ENCODE assay signal across 8 cellular contexts in genomic region chr2:64260817-64261216, GRCh38.
DNase-seq lines count a peak whose midpoint lies in the region; ATAC-seq and TF ChIP-seq lines count a peak whose summit lies in the region.

No MANE protein-coding gene starts in this region.

- no peak for TF ChIP-seq EP300 in transverse colon (IDR thresholded peaks at IDR 0.05; ENCODE audit: low read depth)

- H3K4me2 ChIP-seq in DOHH2 (ENCODE audit: low read length): peak overlapping the region; percentile 68

- no peaks in the 10 kb centered on the region for H3K9me2 ChIP-seq in DOHH2 (replicated peaks; ENCODE audit: control insufficient read depth, low read length)

- peak overlapping the region; percentile 94 for H3K27ac Mint-ChIP-seq in activated T-cell treated with anti-CD3 and anti-CD28 coated beads, Interleukin-2, amount 50 U/mL, for 72 hours

- H4K20me1 ChIP-seq in DOHH2 (ENCODE audit: control insufficient read depth, insufficient read depth, low read depth, low read length): no peaks in the 10 kb centered on the region

- no peaks in the 10 kb centered on the region for H3K79me2 ChIP-seq in DOHH2 (ENCODE audit: control insufficient read depth, low read length)

- peaks cover 9% of the 10 kb centered on the region for H3K4me1 Mint-ChIP-seq in activated T-cell treated with anti-CD3 and anti-CD28 coated beads, Interleukin-2, amount 50 U/mL, for 72 hours (ENCODE audit: low read depth)

- TF ChIP-seq CTCF in DOHH2 (IDR thresholded peaks at IDR 0.05; ENCODE audit: low read depth, low read length, poor library complexity, severe bottlenecking) (no peak), left lung (IDR thresholded peaks at IDR 0.05) (no peak), transverse colon (IDR thresholded peaks at IDR 0.05) (no peak)

- peak; percentile 94 for ATAC-seq in GM19463 (IDR thresholded peaks at IDR 0.05; ENCODE audit: unreplicated experiment)
- ATAC-seq in HG03457 (IDR thresholded peaks at IDR 0.05; ENCODE audit: unreplicated experiment): peak; percentile 90
- peak; percentile 41 to 55 for ATAC-seq in activated T-cell treated with anti-CD3 and anti-CD28 coated beads, Interleukin-2, amount 50 U/mL, for 72 hours (replicated peaks in 1 of 2)
- peak; percentile 77 for ATAC-seq in left lung

- no peaks in the 10 kb centered on the region for H3K27me3 ChIP-seq in DOHH2 (ENCODE audit: control insufficient read depth, low read length)
- no peaks in the 10 kb centered on the region for H3K27me3 ChIP-seq in left lung
- H3K27me3 ChIP-seq in transverse colon: no peaks in the 10 kb centered on the region

- intact Hi-C loops in left lung (cut with DNase I) (no loop called here), transverse colon (cut with DNase I; ENCODE audit: low total_unique reads) (no loop called here)

- no peaks in the 10 kb centered on the region for H3K9me3 Mint-ChIP-seq in activated T-cell treated with anti-CD3 and anti-CD28 coated beads, Interleukin-2, amount 50 U/mL, for 72 hours

- no peak for TF ChIP-seq POLR2A in transverse colon (IDR thresholded peaks at IDR 0.05)

- 60 to 66% methylated on average over 5 to 9 of the region's 9 CpGs for WGBS in transverse colon (ENCODE audit: low coverage in 1 of 2), 2 donors

- H3K36me3 Mint-ChIP-seq in activated T-cell treated with anti-CD3 and anti-CD28 coated beads, Interleukin-2, amount 50 U/mL, for 72 hours (ENCODE audit: insufficient read depth in 2 of 2): no peaks in the 10 kb centered on the region

- peak; percentile 8 to 9 for DNase-seq in activated T-cell treated with anti-CD3 and anti-CD28 coated beads, Interleukin-2, amount 50 U/mL, for 72 hours
- DNase-seq in left lung (peak; percentile 80 to 81), transverse colon (peak; percentile 71), NCI-H1436 treated with DMSO at 0.1 percent for 48 hours (lab: John Stamatoyannopoulos, UW) (no peak)
- no peak for DNase-seq in central memory CD4-positive, alpha-beta T cell

- H3K4me1 ChIP-seq in DOHH2 (ENCODE audit: control insufficient read depth, low read length) (peaks cover 54% of the 10 kb centered on the region), left lung (peaks cover 5 to 56% of the 10 kb centered on the region in 2 donors), transverse colon (peaks cover 0 to 2% (median under 1%) of the 10 kb centered on the region in 4 donors)

- H3K36me3 ChIP-seq in DOHH2 (ENCODE audit: control insufficient read depth, low read length) (no peaks in the 10 kb centered on the region), left lung (no peaks in the 10 kb centered on the region), transverse colon (no peaks in the 10 kb centered on the region)

- H3K27ac ChIP-seq in DOHH2 (ENCODE audit: low read depth, low read length) (peak overlapping the region; percentile 90), left lung (peak overlapping the region; percentile 72 to 90), transverse colon (peak overlapping the region; percentile 43 to 64 (median 53))

- H3K4me3 ChIP-seq in DOHH2 (ENCODE audit: low read length) (peak overlapping the region; percentile 63), left lung (no peak overlapping the region), transverse colon (no peak overlapping the region)

- H3K27me3 Mint-ChIP-seq in activated T-cell treated with anti-CD3 and anti-CD28 coated beads, Interleukin-2, amount 50 U/mL, for 72 hours (ENCODE audit: low read depth): peaks cover 5% of the 10 kb centered on the region

- H3K9me3 ChIP-seq in DOHH2 (ENCODE audit: control insufficient read depth, insufficient read depth, low read length) (no peaks in the 10 kb centered on the region), left lung (no peaks in the 10 kb centered on the region), transverse colon (no peaks in the 10 kb centered on the region)

- H3K4me3 Mint-ChIP-seq in activated T-cell treated with anti-CD3 and anti-CD28 coated beads, Interleukin-2, amount 50 U/mL, for 72 hours: peak overlapping the region; percentile 75 to 82

- peaks cover 14% of the 10 kb centered on the region for H3F3A ChIP-seq in DOHH2 (ENCODE audit: control insufficient read depth, insufficient read depth)

- in situ Hi-C loops in transverse colon (cut with MboI; ENCODE audit: low pct_ligation_motif_present in 1 of 4, low pct_unique_long_range_greater_than_20kb in 1 of 4, low sequenced_read_pairs in 3 of 4): no loop called here

Comparison
In these comparisons a context has a peak if more than half of its experiments do, and no peak if none do; other contexts are left out.
1. DNase-seq: peak in activated T-cell treated with anti-CD3 and anti-CD28 coated beads, Interleukin-2, amount 50 U/mL, for 72 hours (2 of 2), left lung (2 of 2) and transverse colon (single experiment); none in NCI-H1436 treated with DMSO at 0.1 percent for 48 hours (single experiment) and central memory CD4-positive, alpha-beta T cell (single experiment).
2. Peak in every context shown above with its lines, with median percentiles within 50 percentile points of each other: H3K27ac ChIP-seq and ATAC-seq.